In genomic region chr15:65361708-65362459, GRCh38 we compare ENCODE assay signal across 2 cellular contexts.
A peak's percentile ranks its signal among the peaks of the same experiment; 100 is the strongest.
TF ChIP-seq lines count a peak whose summit lies in the region.

No MANE protein-coding gene starts in this region.

TF ChIP-seq in GM12878, 131 proteins besides CTCF, POLR2A, EP300 and RAD21:
- TF ChIP-seq BCL3 (IDR thresholded peaks at IDR 0.05; ENCODE audit: borderline replicate concordance, insufficient read depth, low read depth, low read length, poor library complexity, severe bottlenecking) (peak; percentile 11), TCF7 (IDR thresholded peaks at IDR 0.05; ENCODE audit: borderline replicate concordance) (no peak)

TF ChIP-seq in HEK293T, 16 proteins besides CTCF, POLR2A, EP300 and RAD21:
- TF ChIP-seq TARDBP (IDR thresholded peaks at IDR 0.05): no peak
- TF ChIP-seq FOXK2 (IDR thresholded peaks at IDR 0.05): no peak
